Comparison of ENCODE assay signal across 2 cellular contexts in genomic region chr9:131582466-131583341, GRCh38.
TF ChIP-seq lines count a peak whose summit lies in the region.

No MANE protein-coding gene starts in this region.

TF ChIP-seq in IMR-90, 13 proteins besides CTCF, POLR2A, EP300 and RAD21:
- TF ChIP-seq RFX5 (IDR thresholded peaks at IDR 0.05; ENCODE audit: low read depth, low read length) = no peak
- TF ChIP-seq CEBPB (IDR thresholded peaks at IDR 0.05; ENCODE audit: low read depth, low read length) = no peak
- TF ChIP-seq USF2 (IDR thresholded peaks at IDR 0.05; ENCODE audit: low read depth, low read length) = no peak
- no peak for TF ChIP-seq RCOR1 (IDR thresholded peaks at IDR 0.05; ENCODE audit: insufficient replicate concordance, low read length)
- TF ChIP-seq NFE2L2 (IDR thresholded peaks at IDR 0.05; ENCODE audit: low read depth, low read length) = no peak
- no peak for TF ChIP-seq BHLHE40 (IDR thresholded peaks at IDR 0.05; ENCODE audit: low read depth, low read length)
- TF ChIP-seq MAFK (IDR thresholded peaks at IDR 0.05; ENCODE audit: low read depth, low read length) = no peak
TF ChIP-seq in IMR-90: peak in this region for 0.

TF ChIP-seq in HepG2, 621 proteins besides CTCF, POLR2A, EP300 and RAD21:
- TF ChIP-seq AHR (CRISPR knock-in tag; IDR thresholded peaks at IDR 0.05) = no peak
- peak; percentile 66 for TF ChIP-seq AGO2 (optimal IDR thresholded peaks at IDR 0.05; ENCODE audit: low read depth, low read length)
- no peak for TF ChIP-seq ZNF749 (CRISPR knock-in tag; IDR thresholded peaks at IDR 0.05; ENCODE audit: borderline replicate concordance)
